ENCODE assay signal across 8 cellular contexts in genomic region chr17:61389670-61390478, GRCh38. TPM values are rescaled to one million over a fixed set of nuclear protein-coding genes. Genes with fewer than 3 reads are reported as not detected.
A peak's percentile ranks its signal among the peaks of the same experiment; 100 is the strongest.
DNase-seq lines count a peak whose midpoint lies in the region; ATAC-seq and TF ChIP-seq lines count a peak whose summit lies in the region.

No MANE protein-coding gene starts in this region.

- H3K4me3 Mint-ChIP-seq in activated CD8-positive, alpha-beta T cell treated with anti-CD3 and anti-CD28 coated beads for 36 hours = no peak overlapping the region

- peak; percentile 75 for ATAC-seq in activated CD8-positive, alpha-beta T cell treated with anti-CD3 and anti-CD28 coated beads for 36 hours

- H3K27ac Mint-ChIP-seq in activated CD8-positive, alpha-beta T cell treated with anti-CD3 and anti-CD28 coated beads for 36 hours = no peak overlapping the region

- H3K4me1 ChIP-seq in KMS-11 (ENCODE audit: low read depth, poor library complexity, severe bottlenecking) (peaks cover 6% of the 10 kb centered on the region), parathyroid adenoma (no peaks in the 10 kb centered on the region)

- no peaks in the 10 kb centered on the region for H3K4me1 Mint-ChIP-seq in activated CD8-positive, alpha-beta T cell treated with anti-CD3 and anti-CD28 coated beads for 36 hours (ENCODE audit: low read depth)

- no peaks in the 10 kb centered on the region for H3K27me3 ChIP-seq in KMS-11 (ENCODE audit: insufficient read depth, low read depth)
- no peaks in the 10 kb centered on the region for H3K27me3 ChIP-seq in parathyroid adenoma (ENCODE audit: control insufficient read depth, insufficient read depth, low read length)

- peak; percentile 96 for TF ChIP-seq CTCF in KMS-11 (conservative IDR thresholded peaks at IDR 0.05; ENCODE audit: low read depth, low read length)
- peak; percentile 85 for TF ChIP-seq CTCF in activated CD8-positive, alpha-beta T cell treated with anti-CD3 and anti-CD28 coated beads for 36 hours (IDR thresholded peaks at IDR 0.05)
- peak; percentile 97 for TF ChIP-seq CTCF in foreskin fibroblast (IDR thresholded peaks at IDR 0.05; ENCODE audit: low read depth, low read length)
- peak; percentile 69 for TF ChIP-seq CTCF in parathyroid adenoma (IDR thresholded peaks at IDR 0.05)

- no peaks in the 10 kb centered on the region for H3K79me2 ChIP-seq in KMS-11 (ENCODE audit: insufficient read depth, low read depth)
- H3K79me2 ChIP-seq in parathyroid adenoma = no peaks in the 10 kb centered on the region

- no peaks in the 10 kb centered on the region for H3K9me3 ChIP-seq in parathyroid adenoma (ENCODE audit: control insufficient read depth, low read length)

- CTCF ChIA-PET in activated CD8-positive, alpha-beta T cell treated with anti-CD3 and anti-CD28 coated beads for 36 hours (lab: Charles Lee) = interaction anchor here (0.6 to 2.3 kb wide), 17 partner anchors 11 to 676 kb away, joined by 3 to 8 read pairs (median 3); no protein-coding TSS in a partner anchor

- intact Hi-C loops in activated CD8-positive, alpha-beta T cell treated with anti-CD3 and anti-CD28 coated beads for 36 hours (cut with micrococcal nuclease) = loop anchor here (5.0 kb wide), 1 partner anchor 388 kb away; no protein-coding TSS in a partner anchor

- H3K36me3 Mint-ChIP-seq in activated CD8-positive, alpha-beta T cell treated with anti-CD3 and anti-CD28 coated beads for 36 hours (ENCODE audit: low read depth) = no peaks in the 10 kb centered on the region

- H3K9ac ChIP-seq in KMS-11 (no peak overlapping the region), parathyroid adenoma (no peak overlapping the region)

- no peak overlapping the region for H3K4me3 ChIP-seq in KMS-11 (IDR thresholded peaks at IDR 0.05; ENCODE audit: insufficient read depth, low read depth, low read length)
- H3K4me3 ChIP-seq in foreskin fibroblast (ENCODE audit: low read depth in 1 of 2, low read length in 2 of 2) = no peak overlapping the region
- no peak overlapping the region for H3K4me3 ChIP-seq in parathyroid adenoma (ENCODE audit: low read depth, low read length)

- H3K27ac ChIP-seq in KMS-11 (no peak overlapping the region), parathyroid adenoma (no peak overlapping the region)

- POLR2A ChIA-PET in activated CD8-positive, alpha-beta T cell treated with anti-CD3 and anti-CD28 coated beads for 36 hours (lab: Charles Lee) = no interaction called here

- H3K4me2 ChIP-seq in KMS-11 (peak overlapping the region; percentile 31; the same call in 1 of the 2 replicates), parathyroid adenoma (ENCODE audit: low read length) (no peak overlapping the region)

- no peaks in the 10 kb centered on the region for H3K9me3 Mint-ChIP-seq in activated CD8-positive, alpha-beta T cell treated with anti-CD3 and anti-CD28 coated beads for 36 hours

- H3K27me3 Mint-ChIP-seq in activated CD8-positive, alpha-beta T cell treated with anti-CD3 and anti-CD28 coated beads for 36 hours = peaks cover 7% of the 10 kb centered on the region

- H2AFZ ChIP-seq in KMS-11 (ENCODE audit: low read depth) = peak overlapping the region; percentile 53
- H2AFZ ChIP-seq in parathyroid adenoma = no peak overlapping the region

- peak; percentile 4 for DNase-seq in COLO668 (lab: John Stamatoyannopoulos, UW; ENCODE audit: unreplicated experiment)
- peak; percentile 65 for DNase-seq in activated CD8-positive, alpha-beta T cell treated with anti-CD3 and anti-CD28 coated beads for 36 hours
- peak in 1 of 2 donors; percentile 61 for DNase-seq in foreskin fibroblast
- no peak for DNase-seq in NCI-H1417 (lab: John Stamatoyannopoulos, UW)
- no peak for DNase-seq in NCI-H2227 (lab: John Stamatoyannopoulos, UW; ENCODE audit: unreplicated experiment)
- no peak for DNase-seq in NCI-H146 (lab: John Stamatoyannopoulos, UW)

- H3K36me3 ChIP-seq in KMS-11 (ENCODE audit: insufficient read depth) (no peaks in the 10 kb centered on the region), parathyroid adenoma (ENCODE audit: control insufficient read depth, insufficient read depth, low read length) (no peaks in the 10 kb centered on the region)

- H4K20me1 ChIP-seq in KMS-11 (ENCODE audit: insufficient read depth) = no peaks in the 10 kb centered on the region

RNA-seq across cellular contexts. Expression of gene TBX2, which starts 9.8 kb away (rescaled TPM):
- not detected for total RNA-seq in activated CD8-positive, alpha-beta T cell treated with anti-CD3 and anti-CD28 coated beads for 36 hours

Comparison
In these comparisons a context has a peak if more than half of its experiments do, and no peak if none do; other contexts are left out.
1. DNase-seq: peak in COLO668 (single experiment) and activated CD8-positive, alpha-beta T cell treated with anti-CD3 and anti-CD28 coated beads for 36 hours (single experiment); none in NCI-H1417 (0 of 3), NCI-H2227 (single experiment) and NCI-H146 (single experiment).
2. Peak in every context shown above with its lines, with median percentiles within 50 percentile points of each other: CTCF ChIP-seq.